9 cellular contexts compared by ENCODE assay signal in the genomic region with DNA sequence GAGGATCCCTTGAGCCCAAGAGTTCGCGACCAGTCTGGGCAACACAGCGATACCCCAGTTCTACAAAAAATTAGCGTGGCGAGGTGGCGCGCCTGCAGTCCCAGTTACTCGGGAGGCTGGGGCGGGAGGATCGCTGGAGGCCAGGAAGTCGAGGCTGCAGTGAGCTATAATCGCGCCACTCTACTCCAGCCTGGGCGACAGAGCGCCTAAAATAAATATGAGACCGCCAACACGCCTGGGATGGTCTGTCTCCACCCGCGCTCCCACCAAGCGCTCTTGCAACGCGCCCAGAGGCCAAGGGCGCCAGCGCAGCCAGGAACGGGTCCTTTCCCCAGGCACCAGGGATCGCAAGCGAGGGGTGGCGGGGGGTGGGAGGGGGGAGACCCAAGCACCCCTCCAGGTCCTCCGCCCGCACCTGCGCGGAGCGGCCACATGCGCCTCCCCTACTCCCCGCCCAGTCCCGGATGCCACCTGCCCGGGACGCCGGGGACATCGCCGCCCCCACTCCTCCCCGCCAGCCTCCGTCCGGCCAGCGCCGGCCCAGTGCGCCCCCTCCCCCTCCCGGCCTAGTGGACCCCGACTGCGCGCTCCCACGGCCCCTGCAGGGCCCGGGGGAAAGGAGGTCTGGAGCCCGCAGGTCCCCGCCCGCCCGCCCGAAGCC. TPM values are rescaled to one million over a fixed set of nuclear protein-coding genes. Genes with fewer than 3 reads are reported as not detected.
DNase-seq lines count a peak whose midpoint lies in the region; ATAC-seq and TF ChIP-seq lines count a peak whose summit lies in the region.
"Had no signal": no experiment of that assay in that cellular context is flagged by ENCODE, and none has a peak within 500 bp of the region (broad histone marks: within the 10 kb centered on the region; RNA-seq: fewer than 3 reads in every experiment).

No MANE protein-coding gene starts in this region.

- H3K9me3 ChIP-seq in BLaER1 = no peaks in the 10 kb centered on the region
- H3K9me3 ChIP-seq in HUES64 (ENCODE audit: insufficient read depth, low read depth, low read length) = no peaks in the 10 kb centered on the region
- H3K9me3 ChIP-seq in fibroblast of lung (ENCODE audit: control insufficient read depth, insufficient read depth, low read depth, low read length) = no peaks in the 10 kb centered on the region
- H3K9me3 ChIP-seq: neutrophil had no signal

- no peaks in the 10 kb centered on the region for H3K9me3 Mint-ChIP-seq in activated CD4-positive, alpha-beta memory T cell treated with anti-CD3 and anti-CD28 coated beads for 36 hours

- peak overlapping the region; percentile 63 for H3K4me3 Mint-ChIP-seq in activated CD4-positive, alpha-beta memory T cell treated with anti-CD3 and anti-CD28 coated beads for 36 hours

- no peak overlapping the region for H3K27ac ChIP-seq in BLaER1
- 0 out of 2 replicates have a peak overlapping the region, but pooled peaks have one; percentile 23 for H3K27ac ChIP-seq in HUES64 (ENCODE audit: low read depth, low read length)
- H3K27ac ChIP-seq in fibroblast of lung (ENCODE audit: insufficient read depth, low read length) = no peak overlapping the region
- H3K27ac ChIP-seq: neutrophil had no signal

- POLR2A ChIA-PET in activated CD4-positive, alpha-beta memory T cell treated with anti-CD3 and anti-CD28 coated beads for 36 hours (lab: Charles Lee) = no interaction called here

- peak overlapping the region; percentile 41 for H2AFZ ChIP-seq in fibroblast of lung (ENCODE audit: low read length)

- H3K4me2 ChIP-seq in BLaER1 = peak overlapping the region; percentile 81
- H3K4me2 ChIP-seq in fibroblast of lung (ENCODE audit: extremely low read depth, insufficient read depth, low read length) = peak overlapping the region; percentile 87

- peak overlapping the region; percentile 62 for H3K4me3 ChIP-seq in BLaER1
- peak overlapping the region; percentile 88 for H3K4me3 ChIP-seq in HUES64 (ENCODE audit: low read length)
- peak overlapping the region; percentile 51 to 59 (median 54) for H3K4me3 ChIP-seq in fibroblast of lung (replicated peaks in 1 of 4; ENCODE audit: control extremely low read depth in 1 of 4, insufficient read depth in 1 of 4, low read depth in 3 of 4, low read length in 4 of 4)

- intact Hi-C loops in activated CD4-positive, alpha-beta memory T cell treated with anti-CD3 and anti-CD28 coated beads for 36 hours (cut with micrococcal nuclease) = no loop called here

- H3K4me1 Mint-ChIP-seq in activated CD4-positive, alpha-beta memory T cell treated with anti-CD3 and anti-CD28 coated beads for 36 hours (ENCODE audit: low read depth) = peaks cover 2% of the 10 kb centered on the region

- H3K9ac ChIP-seq in BLaER1 (no peak overlapping the region), HUES64 (ENCODE audit: low read depth, low read length) (peak overlapping the region; percentile 77), fibroblast of lung (ENCODE audit: insufficient read depth, low read length) (no peak overlapping the region)

- CTCF ChIA-PET in activated CD4-positive, alpha-beta memory T cell treated with anti-CD3 and anti-CD28 coated beads for 36 hours (lab: Charles Lee) = no interaction called here

- ATAC-seq in GM19351 (IDR thresholded peaks at IDR 0.05; ENCODE audit: unreplicated experiment) = peak; percentile 55
- ATAC-seq in omental fat pad (ENCODE audit: low FRiP score) = peak; percentile 53

- H3K79me2 ChIP-seq in fibroblast of lung (ENCODE audit: control insufficient read depth, insufficient read depth, low read length) = no peaks in the 10 kb centered on the region

- H3K4me1 ChIP-seq in BLaER1 (peaks cover 20% of the 10 kb centered on the region), HUES64 (ENCODE audit: insufficient read depth, low read length) (peaks cover 8% of the 10 kb centered on the region), fibroblast of lung (ENCODE audit: control insufficient read depth, extremely low read depth, insufficient read depth, low read length) (peaks cover 2% of the 10 kb centered on the region)

- H3K36me3 ChIP-seq in BLaER1 (no peaks in the 10 kb centered on the region), HUES64 (ENCODE audit: insufficient read depth, low read length) (no peaks in the 10 kb centered on the region), fibroblast of lung (ENCODE audit: control insufficient read depth, insufficient read depth, low read length) (no peaks in the 10 kb centered on the region)
- H3K36me3 ChIP-seq: neutrophil had no signal

- H3K27me3 ChIP-seq in BLaER1 (peaks cover 30% of the 10 kb centered on the region), HUES64 (ENCODE audit: insufficient read depth, low read length) (peaks cover 11% of the 10 kb centered on the region), fibroblast of lung (ENCODE audit: control insufficient read depth, insufficient read depth, low read length) (no peaks in the 10 kb centered on the region)

- under 1% methylated on average over 55 of the region's 58 CpGs for WGBS in HUES64

- H3K27me3 Mint-ChIP-seq in activated CD4-positive, alpha-beta memory T cell treated with anti-CD3 and anti-CD28 coated beads for 36 hours = peaks cover 33% of the 10 kb centered on the region

- no peak overlapping the region for H3K27ac Mint-ChIP-seq in activated CD4-positive, alpha-beta memory T cell treated with anti-CD3 and anti-CD28 coated beads for 36 hours

- DNase-seq in activated CD4-positive, alpha-beta memory T cell treated with anti-CD3 and anti-CD28 coated beads for 36 hours = peak; percentile 39
- DNase-seq in fibroblast of lung (ENCODE audit: low read depth in 2 of 2) = peak in 1 of 2 donors; percentile 7
- DNase-seq in omental fat pad (ENCODE audit: low spot score) = no peak
- no peak for DNase-seq in amniotic stem cell (lab: John Stamatoyannopoulos, UW)
- DNase-seq in SHP77 treated with DMSO at 0.1 percent for 48 hours (lab: John Stamatoyannopoulos, UW) = no peak

- H3K36me3 Mint-ChIP-seq in activated CD4-positive, alpha-beta memory T cell treated with anti-CD3 and anti-CD28 coated beads for 36 hours = no peaks in the 10 kb centered on the region

- peaks cover 26% of the 10 kb centered on the region for H4K20me1 ChIP-seq in BLaER1
- no peaks in the 10 kb centered on the region for H4K20me1 ChIP-seq in fibroblast of lung (ENCODE audit: control insufficient read depth, extremely low read depth, insufficient read depth, low read length)

- TF ChIP-seq CTCF in fibroblast of lung (conservative IDR thresholded peaks at IDR 0.05 in 1 of 2, IDR thresholded peaks at IDR 0.05 in 1 of 2; ENCODE audit: low read depth in 1 of 2, low read length in 2 of 2) = no peak
- no peak for TF ChIP-seq CTCF in omental fat pad (IDR thresholded peaks at IDR 0.05)

RNA-seq across cellular contexts. Expression of a gene that starts 0.4 kb away (rescaled TPM):
- 13.9 TPM for polyA plus RNA-seq in HUES64 (2013, experiment 1 of 2)
- 17.6 TPM for polyA plus RNA-seq in HUES64 (2013, experiment 2 of 2)
- total RNA-seq in activated CD4-positive, alpha-beta memory T cell treated with anti-CD3 and anti-CD28 coated beads for 36 hours = 1 to 10 TPM; 1.7 to 2.9 TPM
- total RNA-seq in fibroblast of lung (1.5 and 3.3 TPM in 2 replicates), omental fat pad (10 to 100 TPM in 2 of 4 donors, 1 to 10 TPM in 2; 5.7 to 24.0 (median 14.1) TPM)
- polyA plus RNA-seq in fibroblast of lung = 3.8 and 5.7 TPM in 2 replicates
- polyA plus RNA-seq in fibroblast of lung (2012) = 2.8 and 4.8 TPM in 2 replicates
- polyA minus RNA-seq in fibroblast of lung (ENCODE audit: low replicate concordance) = 2.6 and 3.4 TPM in 2 replicates

RNA-seq across cellular contexts. Expression of a gene that starts 16.7 kb away (rescaled TPM):
- polyA plus RNA-seq in HUES64 (2013, experiment 1 of 2) = 6.0 TPM
- polyA plus RNA-seq in HUES64 (2013, experiment 2 of 2) = 7.5 TPM
- 1 to 10 TPM; 8.9 to 9.9 TPM for total RNA-seq in activated CD4-positive, alpha-beta memory T cell treated with anti-CD3 and anti-CD28 coated beads for 36 hours
- total RNA-seq in fibroblast of lung = 6.3 and 8.0 TPM in 2 replicates
- 5.4 and 5.6 TPM in 2 replicates for polyA plus RNA-seq in fibroblast of lung
- polyA plus RNA-seq in fibroblast of lung (2012) = 4.1 and 4.7 TPM in 2 replicates
- polyA minus RNA-seq in fibroblast of lung (ENCODE audit: low replicate concordance) = 1.1 and 9.9 TPM in 2 replicates
- total RNA-seq in omental fat pad = 1 to 10 TPM; 4.5 to 7.6 (median 5.5) TPM
